ENCODE assay signal across 8 cellular contexts in the genomic region with DNA sequence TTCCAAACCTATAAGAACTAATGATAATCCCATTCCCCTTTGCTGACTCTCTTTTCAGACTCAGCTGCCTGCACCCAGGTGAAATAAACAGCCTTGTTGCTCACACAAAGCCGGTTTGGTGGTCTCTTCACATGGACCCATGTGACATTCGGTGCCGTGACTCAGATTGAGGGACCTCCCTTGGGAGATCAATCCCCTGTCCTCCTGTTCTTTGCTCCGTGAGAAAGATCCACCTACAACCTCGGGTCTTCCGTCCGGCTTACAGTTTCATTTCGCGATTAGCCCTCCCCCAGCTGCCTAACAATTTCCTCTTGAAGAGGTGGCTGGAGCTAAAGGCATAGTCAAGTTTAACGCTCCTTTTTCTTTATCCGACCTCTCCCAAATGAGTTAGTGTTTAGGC.
A peak's percentile ranks its signal among the peaks of the same experiment; 100 is the strongest.
DNase-seq lines count a peak whose midpoint lies in the region; FAIRE-seq and TF ChIP-seq lines count a peak whose summit lies in the region.
"Not testable (repeated sequence)": the region's sequence is repeated elsewhere in the genome, so short reads cannot be mapped to it uniquely, and the experiment has no call there.

No MANE protein-coding gene starts in this region.

- H2BK5ac ChIP-seq in trophoblast cell (ENCODE audit: low read depth, low read length, poor library complexity): peak overlapping the region; percentile 97

- not testable (repeated sequence) for H3K79me2 ChIP-seq in astrocyte (ENCODE audit: insufficient read depth, low read length); trophoblast cell (ENCODE audit: control insufficient read depth, insufficient read depth, low read length, poor library complexity)

- peak overlapping the region; percentile 94 for H2AK5ac ChIP-seq in trophoblast cell (ENCODE audit: low read length)

- peak; percentile 50 for TF ChIP-seq POLR2A in GM19193 (IDR thresholded peaks at IDR 0.05; ENCODE audit: extremely low read depth, insufficient read depth, insufficient read length)
- not testable (repeated sequence) for TF ChIP-seq POLR2A in H54 (IDR thresholded peaks at IDR 0.05; ENCODE audit: low read depth, low read length)

- not testable (repeated sequence) for H4K20me1 ChIP-seq in astrocyte (ENCODE audit: insufficient read depth, low read length)

- FAIRE-seq in H54 (lab: Jason Lieb, UNC): peak; percentile 30
- not testable (repeated sequence) for FAIRE-seq in astrocyte (lab: Jason Lieb, UNC)

- peak; percentile 62 for DNase-seq in A172 (ENCODE audit: low spot score)
- DNase-seq in G401 (ENCODE audit: low spot score): peak; percentile 7
- DNase-seq in H54 (ENCODE audit: insufficient read length, low spot score); astrocyte (ENCODE audit: low read depth); trophoblast cell: not testable (repeated sequence)
- peak; percentile 51 for DNase-seq in NCI-H82 (lab: John Stamatoyannopoulos, UW)
- DNase-seq in kidney tubule cell (ENCODE audit: low spot score): peak; percentile 35

- not testable (repeated sequence) for H3K27me3 Mint-ChIP-seq in astrocyte (ENCODE audit: low read depth, unreplicated experiment)

- H3K9ac ChIP-seq in astrocyte (ENCODE audit: low read length); trophoblast cell (ENCODE audit: low read length): not testable (repeated sequence)

- peak overlapping the region; percentile 93 for H4K8ac ChIP-seq in trophoblast cell (ENCODE audit: low read depth, low read length)

- in situ Hi-C loops in G401 (cut with HindIII; ENCODE audit: low sequenced_read_pairs): not testable (repeated sequence)

- H3K18ac ChIP-seq in trophoblast cell (ENCODE audit: low read length): peak overlapping the region; percentile 96

- peak overlapping the region; percentile 21 for H3K27ac Mint-ChIP-seq in astrocyte (ENCODE audit: unreplicated experiment)

- not testable (repeated sequence) for H3K4me3 ChIP-seq in astrocyte (ENCODE audit: insufficient read depth, low read depth, low read length); trophoblast cell (ENCODE audit: low read depth, low read length)

- peaks cover 54% of the 10 kb centered on the region for H3K4me1 Mint-ChIP-seq in astrocyte (ENCODE audit: low read depth, unreplicated experiment)

- not testable (repeated sequence) for H3K4me2 ChIP-seq in astrocyte (ENCODE audit: low read length)
- H3K4me2 ChIP-seq in trophoblast cell (ENCODE audit: low read length): peak overlapping the region; percentile 37

- not testable (repeated sequence) for H3K4me1 ChIP-seq in astrocyte (ENCODE audit: insufficient read depth, low read length)
- peaks cover 12 to 13% of the 10 kb centered on the region in 2 experiments for H3K4me1 ChIP-seq in trophoblast cell (ENCODE audit: control insufficient read depth in 1 of 2, insufficient read depth in 2 of 2, low read length in 2 of 2)

- H3K14ac ChIP-seq in trophoblast cell (ENCODE audit: low read length): peak overlapping the region; percentile 95

- not testable (repeated sequence) for H3K4me3 Mint-ChIP-seq in astrocyte (ENCODE audit: unreplicated experiment)

- peak overlapping the region; percentile 97 for H4K91ac ChIP-seq in trophoblast cell (ENCODE audit: low read depth, low read length)

- not testable (repeated sequence) for H3K27me3 ChIP-seq in astrocyte (ENCODE audit: insufficient read depth, low read length); trophoblast cell (ENCODE audit: insufficient read depth, low read length)

- H4K12ac ChIP-seq in trophoblast cell (ENCODE audit: low read depth, low read length): not testable (repeated sequence)

- H3K9me3 ChIP-seq in astrocyte (ENCODE audit: insufficient read depth, low read depth, low read length); trophoblast cell (ENCODE audit: insufficient read depth, low read depth, low read length): not testable (repeated sequence)

- H3K79me1 ChIP-seq in trophoblast cell (ENCODE audit: low read length): peaks cover 17% of the 10 kb centered on the region

- H3K27ac ChIP-seq in astrocyte (ENCODE audit: low read depth, low read length): not testable (repeated sequence)
- peak overlapping the region; percentile 97 for H3K27ac ChIP-seq in trophoblast cell (ENCODE audit: low read depth, low read length)

- H2AFZ ChIP-seq in astrocyte (ENCODE audit: low read depth, low read length); trophoblast cell (ENCODE audit: insufficient read depth, low read length, poor library complexity): not testable (repeated sequence)

- H3K23ac ChIP-seq in trophoblast cell (ENCODE audit: low read length): not testable (repeated sequence)

- H3K9me3 Mint-ChIP-seq in astrocyte (ENCODE audit: unreplicated experiment): not testable (repeated sequence)

- not testable (repeated sequence) for H3K36me3 Mint-ChIP-seq in astrocyte (ENCODE audit: low read depth, unreplicated experiment)

- H2BK12ac ChIP-seq in trophoblast cell (ENCODE audit: low read length): peak overlapping the region; percentile 100

- no CpG with 5 or more reads among the region's 11 CpGs for WGBS in trophoblast cell (ENCODE audit: extremely low coverage, insufficient coverage, insufficient read length)

- not testable (repeated sequence) for TF ChIP-seq CTCF in astrocyte (IDR thresholded peaks at IDR 0.05; ENCODE audit: insufficient read depth, low read depth, low read length)

- not testable (repeated sequence) for H3K36me3 ChIP-seq in astrocyte (ENCODE audit: insufficient read depth, low read length); trophoblast cell (ENCODE audit: control insufficient read depth in 1 of 2, insufficient read depth in 2 of 2, low read length in 2 of 2)

- peak overlapping the region; percentile 64 for H3K4ac ChIP-seq in trophoblast cell (ENCODE audit: low read depth, low read length)

- H2BK120ac ChIP-seq in trophoblast cell (ENCODE audit: insufficient read depth, low read length, poor library complexity): peak overlapping the region; percentile 99
